In the genomic region with DNA sequence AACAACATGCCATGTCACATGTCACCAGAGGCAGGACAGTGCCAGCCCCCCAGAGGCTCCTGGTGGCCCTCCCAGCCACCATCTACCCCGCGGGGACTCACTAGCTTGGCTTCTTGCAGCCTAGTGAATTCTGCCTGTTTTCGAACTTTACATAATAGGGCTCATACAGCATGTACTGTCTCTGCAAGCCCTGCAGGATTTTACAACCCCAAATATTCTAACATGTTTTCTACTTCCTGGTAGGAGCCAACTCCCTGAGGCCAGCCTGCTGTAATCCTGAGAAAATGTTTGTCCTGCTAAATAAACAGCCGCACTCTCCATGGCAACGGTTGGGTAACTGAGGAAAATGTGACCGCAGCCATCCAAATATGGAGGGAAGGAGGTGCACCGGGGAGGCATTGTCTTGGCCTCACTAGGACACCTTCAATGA, we compare ENCODE assay signal across 8 cellular contexts. TPM values are rescaled to one million over a fixed set of nuclear protein-coding genes. Genes with fewer than 3 reads are reported as not detected.
DNase-seq lines count a peak whose midpoint lies in the region; ATAC-seq and TF ChIP-seq lines count a peak whose summit lies in the region.

No MANE protein-coding gene starts in this region.

- H3K9me3 ChIP-seq in liver (ENCODE audit: control insufficient read depth in 4 of 4, low read length in 3 of 4) (no peaks in the 10 kb centered on the region), transverse colon (no peaks in the 10 kb centered on the region)

- no peaks in the 10 kb centered on the region for H3K36me3 Mint-ChIP-seq in activated naive CD4-positive, alpha-beta T cell treated with anti-CD3 and anti-CD28 coated beads, Interleukin-2, amount 10 ng/mL, durations not matched to agents 7 days and 5 days

- CTCF ChIA-PET in activated naive CD4-positive, alpha-beta T cell treated with anti-CD3 and anti-CD28 coated beads, Interleukin-2, amount 10 ng/mL, durations not matched to agents 7 days and 5 days (lab: Charles Lee), result interaction anchor here (1.6 kb wide), 1 partner anchor 22 kb away, joined by 5 read pairs; no protein-coding TSS in a partner anchor

- H3K9ac ChIP-seq in liver (ENCODE audit: low read depth in 1 of 2, low read length in 2 of 2), result peak overlapping the region; percentile 55 to 92

- TF ChIP-seq RAD21 in liver (IDR thresholded peaks at IDR 0.05), result peak in 1 of 2 donors; percentile 46

- peaks cover 35% of the 10 kb centered on the region for H3K4me1 Mint-ChIP-seq in activated naive CD4-positive, alpha-beta T cell treated with anti-CD3 and anti-CD28 coated beads, Interleukin-2, amount 10 ng/mL, durations not matched to agents 7 days and 5 days

- H3K4me3 ChIP-seq in liver (ENCODE audit: low read depth in 1 of 3, low read length in 3 of 3), result no peak overlapping the region
- peak overlapping the region in 1 of 4 donors; percentile 29 for H3K4me3 ChIP-seq in transverse colon

- TF ChIP-seq EP300 in transverse colon (IDR thresholded peaks at IDR 0.05; ENCODE audit: low read depth), result peak; percentile 84

- H3K4me3 Mint-ChIP-seq in activated naive CD4-positive, alpha-beta T cell treated with anti-CD3 and anti-CD28 coated beads, Interleukin-2, amount 10 ng/mL, durations not matched to agents 7 days and 5 days, result no peak overlapping the region

- H3K9me3 Mint-ChIP-seq in activated naive CD4-positive, alpha-beta T cell treated with anti-CD3 and anti-CD28 coated beads, Interleukin-2, amount 10 ng/mL, durations not matched to agents 7 days and 5 days, result no peaks in the 10 kb centered on the region

- in situ Hi-C loops in transverse colon (cut with MboI; ENCODE audit: low pct_ligation_motif_present in 1 of 4, low pct_unique_long_range_greater_than_20kb in 1 of 4, low sequenced_read_pairs in 3 of 4), result no loop called here

- DNase-seq in SIG-M5 treated with dmso at 0.1 percent for 504 hours (lab: John Stamatoyannopoulos, UW; ENCODE audit: unreplicated experiment), result peak; percentile 79
- no peak for DNase-seq in SIG-M5 (lab: John Stamatoyannopoulos, UW)
- peak; percentile 26 for DNase-seq in cerebellar cortex (ENCODE audit: low spot score)
- peak; percentile 89 for DNase-seq in transverse colon
- no peak for DNase-seq in activated naive CD4-positive, alpha-beta T cell treated with anti-CD3 and anti-CD28 coated beads, Interleukin-2, amount 10 ng/mL, durations not matched to agents 7 days and 5 days
- DNase-seq in NK-92 (lab: John Stamatoyannopoulos, UW; ENCODE audit: unreplicated experiment), result no peak

- ATAC-seq in GM21526 (IDR thresholded peaks at IDR 0.05; ENCODE audit: low FRiP score, unreplicated experiment), result no peak

- no peak overlapping the region for H3K27ac Mint-ChIP-seq in activated naive CD4-positive, alpha-beta T cell treated with anti-CD3 and anti-CD28 coated beads, Interleukin-2, amount 10 ng/mL, durations not matched to agents 7 days and 5 days

- TF ChIP-seq CTCF in liver (IDR thresholded peaks at IDR 0.05; ENCODE audit: low read depth, low read length, missing input control) (no peak), transverse colon (IDR thresholded peaks at IDR 0.05) (peak in 3 of 5 experiments; percentile 11 to 59 (median 46))

- no peaks in the 10 kb centered on the region for H3K27me3 ChIP-seq in liver (ENCODE audit: control insufficient read depth in 4 of 4, insufficient read depth in 4 of 4, low read length in 3 of 4)
- no peaks in the 10 kb centered on the region for H3K27me3 ChIP-seq in transverse colon

- intact Hi-C loops in transverse colon (cut with DNase I; ENCODE audit: low total_unique reads), result no loop called here

- H3K27ac ChIP-seq in liver (ENCODE audit: low read depth in 1 of 2, low read length in 2 of 2) (peak overlapping the region; percentile 92 to 99), transverse colon (peak overlapping the region; percentile 92 to 98 (median 95))

- peaks cover 19 to 52% (median 33%) of the 10 kb centered on the region in 4 donors for H3K4me1 ChIP-seq in liver (ENCODE audit: control insufficient read depth in 4 of 4, insufficient read depth in 4 of 4, low read length in 3 of 4)
- peaks cover 41 to 89% (median 64%) of the 10 kb centered on the region in 4 donors for H3K4me1 ChIP-seq in transverse colon

- no peaks in the 10 kb centered on the region for H3K36me3 ChIP-seq in liver (ENCODE audit: control insufficient read depth in 4 of 4, insufficient read depth in 3 of 4, low read depth in 1 of 4, low read length in 3 of 4)
- no peaks in the 10 kb centered on the region for H3K36me3 ChIP-seq in transverse colon

- WGBS in liver, result 27% methylated on average over 7 of the region's 7 CpGs
- 20 to 24% methylated on average over 1 to 7 of the region's 7 CpGs for WGBS in transverse colon (ENCODE audit: low coverage in 1 of 2), 2 donors

- H3K27me3 Mint-ChIP-seq in activated naive CD4-positive, alpha-beta T cell treated with anti-CD3 and anti-CD28 coated beads, Interleukin-2, amount 10 ng/mL, durations not matched to agents 7 days and 5 days, result no peaks in the 10 kb centered on the region

- TF ChIP-seq POLR2A in transverse colon (IDR thresholded peaks at IDR 0.05), result peak; percentile 34

TF ChIP-seq in liver, 16 proteins besides CTCF, POLR2A, EP300 and RAD21:
- TF ChIP-seq NR2F2 (IDR thresholded peaks at IDR 0.05) (peak; percentile 19), JUND (IDR thresholded peaks at IDR 0.05) (peak; percentile 89 to 93), EGR1 (IDR thresholded peaks at IDR 0.05; ENCODE audit: low read depth in 2 of 2) (peak in 1 of 2 donors; percentile 77), GABPA (IDR thresholded peaks at IDR 0.05 in 1 of 2, conservative IDR thresholded peaks at IDR 0.05 in 1 of 2) (peak in 1 of 2 donors; percentile 22), FOXA1 (IDR thresholded peaks at IDR 0.05) (peak; percentile 90), HNF4G (IDR thresholded peaks at IDR 0.05) (no peak), RXRA (IDR thresholded peaks at IDR 0.05) (peak; percentile 45 to 70), YY1 (IDR thresholded peaks at IDR 0.05) (peak; percentile 93), FOXA2 (IDR thresholded peaks at IDR 0.05) (peak; percentile 87), SP1 (IDR thresholded peaks at IDR 0.05) (peak; percentile 73), TAF1 (conservative IDR thresholded peaks at IDR 0.05) (no peak), HNF4A (conservative IDR thresholded peaks at IDR 0.05) (peak in 1 of 2 donors; percentile 75)
- TF ChIP-seq, protein P1, sequence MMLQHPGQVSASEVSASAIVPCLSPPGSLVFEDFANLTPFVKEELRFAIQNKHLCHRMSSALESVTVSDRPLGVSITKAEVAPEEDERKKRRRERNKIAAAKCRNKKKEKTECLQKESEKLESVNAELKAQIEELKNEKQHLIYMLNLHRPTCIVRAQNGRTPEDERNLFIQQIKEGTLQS (IDR thresholded peaks at IDR 0.05), result peak; percentile 73
- TF ChIP-seq, protein P2, sequence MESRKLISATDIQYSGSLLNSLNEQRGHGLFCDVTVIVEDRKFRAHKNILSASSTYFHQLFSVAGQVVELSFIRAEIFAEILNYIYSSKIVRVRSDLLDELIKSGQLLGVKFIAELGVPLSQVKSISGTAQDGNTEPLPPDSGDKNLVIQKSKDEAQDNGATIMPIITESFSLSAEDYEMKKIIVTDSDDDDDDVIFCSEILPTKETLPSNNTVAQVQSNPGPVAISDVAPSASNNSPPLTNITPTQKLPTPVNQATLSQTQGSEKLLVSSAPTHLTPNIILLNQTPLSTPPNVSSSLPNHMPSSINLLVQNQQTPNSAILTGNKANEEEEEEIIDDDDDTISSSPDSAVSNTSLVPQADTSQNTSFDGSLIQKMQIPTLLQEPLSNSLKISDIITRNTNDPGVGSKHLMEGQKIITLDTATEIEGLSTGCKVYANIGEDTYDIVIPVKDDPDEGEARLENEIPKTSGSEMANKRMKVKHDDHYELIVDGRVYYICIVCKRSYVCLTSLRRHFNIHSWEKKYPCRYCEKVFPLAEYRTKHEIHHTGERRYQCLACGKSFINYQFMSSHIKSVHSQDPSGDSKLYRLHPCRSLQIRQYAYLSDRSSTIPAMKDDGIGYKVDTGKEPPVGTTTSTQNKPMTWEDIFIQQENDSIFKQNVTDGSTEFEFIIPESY (IDR thresholded peaks at IDR 0.05), result no peak
- TF ChIP-seq, protein P3, sequence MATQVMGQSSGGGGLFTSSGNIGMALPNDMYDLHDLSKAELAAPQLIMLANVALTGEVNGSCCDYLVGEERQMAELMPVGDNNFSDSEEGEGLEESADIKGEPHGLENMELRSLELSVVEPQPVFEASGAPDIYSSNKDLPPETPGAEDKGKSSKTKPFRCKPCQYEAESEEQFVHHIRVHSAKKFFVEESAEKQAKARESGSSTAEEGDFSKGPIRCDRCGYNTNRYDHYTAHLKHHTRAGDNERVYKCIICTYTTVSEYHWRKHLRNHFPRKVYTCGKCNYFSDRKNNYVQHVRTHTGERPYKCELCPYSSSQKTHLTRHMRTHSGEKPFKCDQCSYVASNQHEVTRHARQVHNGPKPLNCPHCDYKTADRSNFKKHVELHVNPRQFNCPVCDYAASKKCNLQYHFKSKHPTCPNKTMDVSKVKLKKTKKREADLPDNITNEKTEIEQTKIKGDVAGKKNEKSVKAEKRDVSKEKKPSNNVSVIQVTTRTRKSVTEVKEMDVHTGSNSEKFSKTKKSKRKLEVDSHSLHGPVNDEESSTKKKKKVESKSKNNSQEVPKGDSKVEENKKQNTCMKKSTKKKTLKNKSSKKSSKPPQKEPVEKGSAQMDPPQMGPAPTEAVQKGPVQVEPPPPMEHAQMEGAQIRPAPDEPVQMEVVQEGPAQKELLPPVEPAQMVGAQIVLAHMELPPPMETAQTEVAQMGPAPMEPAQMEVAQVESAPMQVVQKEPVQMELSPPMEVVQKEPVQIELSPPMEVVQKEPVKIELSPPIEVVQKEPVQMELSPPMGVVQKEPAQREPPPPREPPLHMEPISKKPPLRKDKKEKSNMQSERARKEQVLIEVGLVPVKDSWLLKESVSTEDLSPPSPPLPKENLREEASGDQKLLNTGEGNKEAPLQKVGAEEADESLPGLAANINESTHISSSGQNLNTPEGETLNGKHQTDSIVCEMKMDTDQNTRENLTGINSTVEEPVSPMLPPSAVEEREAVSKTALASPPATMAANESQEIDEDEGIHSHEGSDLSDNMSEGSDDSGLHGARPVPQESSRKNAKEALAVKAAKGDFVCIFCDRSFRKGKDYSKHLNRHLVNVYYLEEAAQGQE (IDR thresholded peaks at IDR 0.05), result peak; percentile 75
- TF ChIP-seq, protein P4, sequence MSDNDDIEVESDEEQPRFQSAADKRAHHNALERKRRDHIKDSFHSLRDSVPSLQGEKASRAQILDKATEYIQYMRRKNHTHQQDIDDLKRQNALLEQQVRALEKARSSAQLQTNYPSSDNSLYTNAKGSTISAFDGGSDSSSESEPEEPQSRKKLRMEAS (IDR thresholded peaks at IDR 0.05), result peak; percentile 36
TF ChIP-seq in liver: peak in this region for 13.

RNA-seq across cellular contexts. Expression of a gene that starts 2.7 kb away (rescaled TPM):
- total RNA-seq in liver (10 to 100 TPM in 1 of 2 donors, 1 to 10 TPM in 1; 4.0 to 12.5 TPM), transverse colon (10 to 100 TPM; 19.1 to 67.3 (median 32.3) TPM)
- 1 to 10 TPM; 1.1 to 4.2 TPM for polyA plus RNA-seq in liver

RNA-seq across cellular contexts. Expression of a gene that starts 34.6 kb away (rescaled TPM):
- total RNA-seq in liver (1 to 10 TPM; 4.7 to 9.1 TPM), transverse colon (10 to 100 TPM in 3 of 4 donors, 1 to 10 TPM in 1; 1.1 to 14.1 (median 10.4) TPM)
- 1 to 10 TPM; 4.0 to 4.4 TPM for polyA plus RNA-seq in liver

RNA-seq across cellular contexts. Expression of a gene that starts 45.8 kb away (rescaled TPM):
- total RNA-seq in liver (10 to 100 TPM in 1 of 2 donors, 1 to 10 TPM in 1; 2.8 to 13.2 TPM), transverse colon (10 to 100 TPM; 15.0 to 94.5 (median 31.7) TPM)
- polyA plus RNA-seq in liver, result 1 to 10 TPM; 1.7 to 2.5 TPM

Comparison
In these comparisons a context has a peak if more than half of its experiments do, and no peak if none do; other contexts are left out.
1. DNase-seq: peak in SIG-M5 treated with dmso at 0.1 percent for 504 hours (single experiment), cerebellar cortex (single experiment) and transverse colon (single experiment); none in SIG-M5 (single experiment), activated naive CD4-positive, alpha-beta T cell treated with anti-CD3 and anti-CD28 coated beads, Interleukin-2, amount 10 ng/mL, durations not matched to agents 7 days and 5 days (single experiment) and NK-92 (single experiment).